Comparison of ENCODE assay signal across 9 cellular contexts in genomic region chr7:94396044-94396443, GRCh38. TPM values are rescaled to one million over a fixed set of nuclear protein-coding genes. Genes with fewer than 3 reads are reported as not detected.
DNase-seq lines count a peak whose midpoint lies in the region; ATAC-seq and TF ChIP-seq lines count a peak whose summit lies in the region.
"Had no signal": no experiment of that assay in that cellular context is flagged by ENCODE, and none has a peak within 500 bp of the region (broad histone marks: within the 10 kb centered on the region; RNA-seq: fewer than 3 reads in every experiment).

No MANE protein-coding gene starts in this region.

- H3K4me1 ChIP-seq in PC-3 (ENCODE audit: insufficient read depth, low read length): peaks cover 8% of the 10 kb centered on the region
- peaks cover 51% of the 10 kb centered on the region for H3K4me1 ChIP-seq in osteoblast (ENCODE audit: insufficient read depth, low read length)

- peak overlapping the region; percentile 46 for H2AFZ ChIP-seq in PC-3 (ENCODE audit: low read length)
- no peak overlapping the region for H2AFZ ChIP-seq in osteoblast (ENCODE audit: low read length)
- H2AFZ ChIP-seq: PC-9 had no signal

- no peaks in the 10 kb centered on the region for H3F3A ChIP-seq in PC-3 (ENCODE audit: low read length, unreplicated experiment)

- H3K27ac ChIP-seq in PC-3 (ENCODE audit: low read length) (no peak overlapping the region), osteoblast (ENCODE audit: low read depth, low read length) (peak overlapping the region; percentile 99)
- H3K27ac ChIP-seq: PC-9 had no signal

- H3K36me3 ChIP-seq in PC-3 (ENCODE audit: low read depth, low read length) (no peaks in the 10 kb centered on the region), osteoblast (ENCODE audit: insufficient read depth, low read length) (peaks cover 58% of the 10 kb centered on the region)

- H4K20me1 ChIP-seq in PC-3 (ENCODE audit: low read length) (no peaks in the 10 kb centered on the region), osteoblast (ENCODE audit: insufficient read depth, low read length) (peaks cover 58% of the 10 kb centered on the region)

- H3K9me3 ChIP-seq in PC-3 (ENCODE audit: low read length) (no peaks in the 10 kb centered on the region), osteoblast (ENCODE audit: low read depth, low read length) (no peaks in the 10 kb centered on the region)

- POLR2A ChIA-PET in PC-3 (lab: Charles Lee; ENCODE audit: unreplicated experiment): no interaction called here

- intact Hi-C loops in PC-3 (cut with micrococcal nuclease): loop anchor here (1.0 to 5.0 kb wide), 2 partner anchors 40 to 309 kb away; no protein-coding TSS in a partner anchor

- ATAC-seq in PC-3: no peak
- ATAC-seq in GM19397 (IDR thresholded peaks at IDR 0.05; ENCODE audit: unreplicated experiment): no peak
- ATAC-seq in GM21360 (IDR thresholded peaks at IDR 0.05; ENCODE audit: unreplicated experiment): no peak
- no peak for ATAC-seq in HG02642 (IDR thresholded peaks at IDR 0.05; ENCODE audit: poor library complexity, unreplicated experiment)

- TF ChIP-seq CTCF in PC-3 (conservative IDR thresholded peaks at IDR 0.05; ENCODE audit: low read depth, low read length) (no peak), fibroblast of the aortic adventitia (IDR thresholded peaks at IDR 0.05; ENCODE audit: insufficient read depth, low read length) (no peak), osteoblast (IDR thresholded peaks at IDR 0.05; ENCODE audit: extremely low read depth, low read depth, low read length) (no peak)

- H3K4me3 ChIP-seq in PC-3 (ENCODE audit: low read length) (no peak overlapping the region), fibroblast of the aortic adventitia (ENCODE audit: low read depth, low read length) (peak overlapping the region; percentile 96), osteoblast (ENCODE audit: insufficient read depth, low read length) (peak overlapping the region; percentile 94)
- H3K4me3 ChIP-seq: PC-9 had no signal

- DNase-seq in AG20443 (ENCODE audit: low spot score): peak; percentile 39
- DNase-seq in PC-3: no peak
- DNase-seq in fibroblast of the aortic adventitia (ENCODE audit: low read depth): peak; percentile 87
- no peak for DNase-seq in osteoblast (ENCODE audit: insufficient read length, low spot score, missing footprints)
- DNase-seq in NCI-H146 (lab: John Stamatoyannopoulos, UW): no peak
- DNase-seq: PC-9 had no signal

- CTCF ChIA-PET in PC-3 (lab: Charles Lee): interaction anchor here (0.5 to 2.2 kb wide), 3 partner anchors 100 to 474 kb away, joined by 5 to 38 read pairs (median 32); partner anchors contain the start of gene GNG11

- no peak overlapping the region for H3K9ac ChIP-seq in PC-3 (ENCODE audit: low read length)

- BruUV-seq in PC-3 (replicated peaks; lab: Mats Ljungman, UMichigan): no TSS peak

- H3K4me2 ChIP-seq in PC-3 (ENCODE audit: low read length) (no peak overlapping the region), osteoblast (ENCODE audit: insufficient read depth, low read length) (peak overlapping the region; percentile 80)
- H3K4me2 ChIP-seq: PC-9 had no signal

- H3K27me3 ChIP-seq in PC-3 (ENCODE audit: low read length) (no peaks in the 10 kb centered on the region), osteoblast (ENCODE audit: insufficient read depth, low read length) (no peaks in the 10 kb centered on the region)

- H3K79me2 ChIP-seq in PC-3 (ENCODE audit: low read length) (no peaks in the 10 kb centered on the region), osteoblast (ENCODE audit: insufficient read depth, low read length) (peaks cover 63% of the 10 kb centered on the region)

- no peaks in the 10 kb centered on the region for H3K9me2 ChIP-seq in PC-3 (replicated peaks; ENCODE audit: low read length)

RNA-seq across cellular contexts. Expression of gene COL1A2, which starts 1.3 kb away (rescaled TPM):
- total RNA-seq in PC-3 (2014; rRNA removed) (not detected in 2 replicates), fibroblast of the aortic adventitia (ENCODE audit: low replicate concordance) (4,453 and 32,213 TPM in 2 replicates), osteoblast (8,305 and 11,912 TPM in 2 replicates)
- total RNA-seq: PC-9 had no signal

Comparison
In these comparisons a context has a peak if more than half of its experiments do, and no peak if none do; other contexts are left out.
1. DNase-seq: peak in AG20443 (single experiment) and fibroblast of the aortic adventitia (single experiment); none in PC-3 (single experiment), osteoblast (single experiment) and NCI-H146 (single experiment).
2. RNA of gene COL1A2, which starts 1.3 kb away (total RNA-seq): 8,305 to 11,912 TPM in osteoblast and 4,453 to 32,213 TPM in fibroblast of the aortic adventitia; not detected in PC-3; every median in the first group is over 1,000 times any median in the second.